Comparison of ENCODE assay signal across 1 cellular context in the genomic region with DNA sequence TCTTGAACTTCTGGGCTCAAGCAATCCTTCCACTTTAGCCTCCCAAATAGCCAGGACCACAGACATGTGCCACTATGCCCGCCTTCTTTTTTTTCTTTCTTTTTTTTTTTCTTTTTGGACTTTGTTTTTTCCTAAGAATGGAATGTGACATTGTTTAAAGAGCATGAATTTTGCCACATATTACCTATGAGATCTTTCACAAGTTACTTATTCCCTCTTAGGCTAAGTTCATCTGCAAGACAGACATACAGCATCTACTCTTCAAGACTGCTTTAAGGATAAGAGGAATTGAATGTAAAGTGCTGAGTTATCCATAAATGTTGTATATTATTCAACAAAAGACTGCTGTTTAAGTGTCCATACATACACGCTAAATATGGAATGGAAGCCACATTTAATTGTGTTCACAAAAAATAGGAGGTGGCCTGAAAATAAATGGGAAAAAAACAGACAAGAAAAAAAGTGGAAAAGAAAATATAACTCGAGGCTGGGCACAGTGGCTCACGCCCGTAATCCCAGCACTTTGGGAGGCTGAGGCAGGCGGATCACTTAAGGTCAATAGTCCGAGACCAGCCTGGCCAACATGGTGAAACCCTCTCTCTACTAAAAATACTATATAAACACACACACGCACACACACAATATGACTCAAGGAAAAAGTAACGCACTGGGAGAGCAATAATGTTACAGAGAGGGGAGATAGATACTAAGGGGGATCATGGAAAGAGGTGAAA.
TF ChIP-seq lines count a peak whose summit lies in the region.

No MANE protein-coding gene starts in this region.

TF ChIP-seq in HepG2, 621 proteins besides CTCF, POLR2A, EP300 and RAD21 (continued from another document and continues in another):
- no peak for TF ChIP-seq MIER2 (CRISPR knock-in tag; IDR thresholded peaks at IDR 0.05)
- TF ChIP-seq, protein P1, sequence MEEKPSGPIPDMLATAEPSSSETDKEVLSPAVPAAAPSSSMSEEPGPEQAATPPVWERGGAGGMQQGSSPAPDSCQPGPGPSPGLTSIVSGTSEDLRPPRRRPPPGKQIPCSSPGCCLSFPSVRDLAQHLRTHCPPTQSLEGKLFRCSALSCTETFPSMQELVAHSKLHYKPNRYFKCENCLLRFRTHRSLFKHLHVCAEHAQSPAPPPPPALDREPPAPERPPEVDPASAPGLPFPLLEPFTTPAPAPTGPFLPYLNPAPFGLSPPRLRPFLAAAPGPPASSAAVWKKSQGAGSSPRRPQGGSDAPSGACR (CRISPR knock-in tag; IDR thresholded peaks at IDR 0.05) = no peak
- no peak for TF ChIP-seq NR1H2 (CRISPR knock-in tag; IDR thresholded peaks at IDR 0.05; ENCODE audit: borderline replicate concordance, low read depth)
- TF ChIP-seq ZBTB8A (CRISPR knock-in tag; IDR thresholded peaks at IDR 0.05; ENCODE audit: borderline replicate concordance, low read depth) = no peak
- no peak for TF ChIP-seq ZIK1 (CRISPR knock-in tag; IDR thresholded peaks at IDR 0.05; ENCODE audit: borderline replicate concordance, low read depth)
- no peak for TF ChIP-seq KDM4B (CRISPR knock-in tag; IDR thresholded peaks at IDR 0.05)
- no peak for TF ChIP-seq KMT2B (CRISPR knock-in tag; IDR thresholded peaks at IDR 0.05)
- TF ChIP-seq, protein P2, sequence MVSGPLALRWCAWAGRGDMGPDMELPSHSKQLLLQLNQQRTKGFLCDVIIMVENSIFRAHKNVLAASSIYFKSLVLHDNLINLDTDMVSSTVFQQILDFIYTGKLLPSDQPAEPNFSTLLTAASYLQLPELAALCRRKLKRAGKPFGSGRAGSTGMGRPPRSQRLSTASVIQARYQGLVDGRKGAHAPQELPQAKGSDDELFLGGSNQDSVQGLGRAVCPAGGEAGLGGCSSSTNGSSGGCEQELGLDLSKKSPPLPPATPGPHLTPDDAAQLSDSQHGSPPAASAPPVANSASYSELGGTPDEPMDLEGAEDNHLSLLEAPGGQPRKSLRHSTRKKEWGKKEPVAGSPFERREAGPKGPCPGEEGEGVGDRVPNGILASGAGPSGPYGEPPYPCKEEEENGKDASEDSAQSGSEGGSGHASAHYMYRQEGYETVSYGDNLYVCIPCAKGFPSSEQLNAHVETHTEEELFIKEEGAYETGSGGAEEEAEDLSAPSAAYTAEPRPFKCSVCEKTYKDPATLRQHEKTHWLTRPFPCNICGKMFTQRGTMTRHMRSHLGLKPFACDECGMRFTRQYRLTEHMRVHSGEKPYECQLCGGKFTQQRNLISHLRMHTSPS (CRISPR knock-in tag; IDR thresholded peaks at IDR 0.05; ENCODE audit: low read depth) = no peak
- TF ChIP-seq PHF21A (CRISPR knock-in tag; IDR thresholded peaks at IDR 0.05) = peak; percentile 35; the same call in 1 of the 2 replicates
- TF ChIP-seq, protein P3, sequence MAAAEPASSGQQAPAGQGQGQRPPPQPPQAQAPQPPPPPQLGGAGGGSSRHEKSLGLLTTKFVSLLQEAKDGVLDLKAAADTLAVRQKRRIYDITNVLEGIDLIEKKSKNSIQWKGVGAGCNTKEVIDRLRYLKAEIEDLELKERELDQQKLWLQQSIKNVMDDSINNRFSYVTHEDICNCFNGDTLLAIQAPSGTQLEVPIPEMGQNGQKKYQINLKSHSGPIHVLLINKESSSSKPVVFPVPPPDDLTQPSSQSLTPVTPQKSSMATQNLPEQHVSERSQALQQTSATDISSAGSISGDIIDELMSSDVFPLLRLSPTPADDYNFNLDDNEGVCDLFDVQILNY (CRISPR knock-in tag; conservative IDR thresholded peaks at IDR 0.05) = no peak
- TF ChIP-seq ZFAT (CRISPR knock-in tag; conservative IDR thresholded peaks at IDR 0.05) = no peak
- no peak for TF ChIP-seq HOXA7 (CRISPR knock-in tag; IDR thresholded peaks at IDR 0.05)
- no peak for TF ChIP-seq ZSCAN25 (CRISPR knock-in tag; IDR thresholded peaks at IDR 0.05)
- TF ChIP-seq ZNF878 (CRISPR knock-in tag; IDR thresholded peaks at IDR 0.05) = no peak
- TF ChIP-seq BHLHE40 (IDR thresholded peaks at IDR 0.05; ENCODE audit: low read length) = no peak
- TF ChIP-seq, protein P4, sequence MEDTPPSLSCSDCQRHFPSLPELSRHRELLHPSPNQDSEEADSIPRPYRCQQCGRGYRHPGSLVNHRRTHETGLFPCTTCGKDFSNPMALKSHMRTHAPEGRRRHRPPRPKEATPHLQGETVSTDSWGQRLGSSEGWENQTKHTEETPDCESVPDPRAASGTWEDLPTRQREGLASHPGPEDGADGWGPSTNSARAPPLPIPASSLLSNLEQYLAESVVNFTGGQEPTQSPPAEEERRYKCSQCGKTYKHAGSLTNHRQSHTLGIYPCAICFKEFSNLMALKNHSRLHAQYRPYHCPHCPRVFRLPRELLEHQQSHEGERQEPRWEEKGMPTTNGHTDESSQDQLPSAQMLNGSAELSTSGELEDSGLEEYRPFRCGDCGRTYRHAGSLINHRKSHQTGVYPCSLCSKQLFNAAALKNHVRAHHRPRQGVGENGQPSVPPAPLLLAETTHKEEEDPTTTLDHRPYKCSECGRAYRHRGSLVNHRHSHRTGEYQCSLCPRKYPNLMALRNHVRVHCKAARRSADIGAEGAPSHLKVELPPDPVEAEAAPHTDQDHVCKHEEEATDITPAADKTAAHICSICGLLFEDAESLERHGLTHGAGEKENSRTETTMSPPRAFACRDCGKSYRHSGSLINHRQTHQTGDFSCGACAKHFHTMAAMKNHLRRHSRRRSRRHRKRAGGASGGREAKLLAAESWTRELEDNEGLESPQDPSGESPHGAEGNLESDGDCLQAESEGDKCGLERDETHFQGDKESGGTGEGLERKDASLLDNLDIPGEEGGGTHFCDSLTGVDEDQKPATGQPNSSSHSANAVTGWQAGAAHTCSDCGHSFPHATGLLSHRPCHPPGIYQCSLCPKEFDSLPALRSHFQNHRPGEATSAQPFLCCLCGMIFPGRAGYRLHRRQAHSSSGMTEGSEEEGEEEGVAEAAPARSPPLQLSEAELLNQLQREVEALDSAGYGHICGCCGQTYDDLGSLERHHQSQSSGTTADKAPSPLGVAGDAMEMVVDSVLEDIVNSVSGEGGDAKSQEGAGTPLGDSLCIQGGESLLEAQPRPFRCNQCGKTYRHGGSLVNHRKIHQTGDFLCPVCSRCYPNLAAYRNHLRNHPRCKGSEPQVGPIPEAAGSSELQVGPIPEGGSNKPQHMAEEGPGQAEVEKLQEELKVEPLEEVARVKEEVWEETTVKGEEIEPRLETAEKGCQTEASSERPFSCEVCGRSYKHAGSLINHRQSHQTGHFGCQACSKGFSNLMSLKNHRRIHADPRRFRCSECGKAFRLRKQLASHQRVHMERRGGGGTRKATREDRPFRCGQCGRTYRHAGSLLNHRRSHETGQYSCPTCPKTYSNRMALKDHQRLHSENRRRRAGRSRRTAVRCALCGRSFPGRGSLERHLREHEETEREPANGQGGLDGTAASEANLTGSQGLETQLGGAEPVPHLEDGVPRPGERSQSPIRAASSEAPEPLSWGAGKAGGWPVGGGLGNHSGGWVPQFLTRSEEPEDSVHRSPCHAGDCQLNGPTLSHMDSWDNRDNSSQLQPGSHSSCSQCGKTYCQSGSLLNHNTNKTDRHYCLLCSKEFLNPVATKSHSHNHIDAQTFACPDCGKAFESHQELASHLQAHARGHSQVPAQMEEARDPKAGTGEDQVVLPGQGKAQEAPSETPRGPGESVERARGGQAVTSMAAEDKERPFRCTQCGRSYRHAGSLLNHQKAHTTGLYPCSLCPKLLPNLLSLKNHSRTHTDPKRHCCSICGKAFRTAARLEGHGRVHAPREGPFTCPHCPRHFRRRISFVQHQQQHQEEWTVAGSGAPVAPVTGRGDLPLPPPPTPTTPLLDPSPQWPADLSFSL (CRISPR knock-in tag; IDR thresholded peaks at IDR 0.05) = no peak
- TF ChIP-seq ZC3H4 (CRISPR knock-in tag; IDR thresholded peaks at IDR 0.05; ENCODE audit: borderline replicate concordance) = no peak
- no peak for TF ChIP-seq SETDB1 (CRISPR knock-in tag; IDR thresholded peaks at IDR 0.05; ENCODE audit: borderline replicate concordance)
- TF ChIP-seq HNRNPL (IDR thresholded peaks at IDR 0.05; ENCODE audit: low read depth, low read length) = no peak
- TF ChIP-seq ELF4 (CRISPR knock-in tag; IDR thresholded peaks at IDR 0.05; ENCODE audit: borderline replicate concordance) = no peak
- TF ChIP-seq PAX8 (CRISPR knock-in tag; IDR thresholded peaks at IDR 0.05; ENCODE audit: borderline replicate concordance) = no peak
- no peak for TF ChIP-seq ZNF547 (CRISPR knock-in tag; IDR thresholded peaks at IDR 0.05)
- TF ChIP-seq SRSF1 (optimal IDR thresholded peaks at IDR 0.05; ENCODE audit: low read depth, low read length) = no peak
- no peak for TF ChIP-seq ZNF615 (CRISPR knock-in tag; IDR thresholded peaks at IDR 0.05; ENCODE audit: borderline replicate concordance)
- TF ChIP-seq, protein P5, sequence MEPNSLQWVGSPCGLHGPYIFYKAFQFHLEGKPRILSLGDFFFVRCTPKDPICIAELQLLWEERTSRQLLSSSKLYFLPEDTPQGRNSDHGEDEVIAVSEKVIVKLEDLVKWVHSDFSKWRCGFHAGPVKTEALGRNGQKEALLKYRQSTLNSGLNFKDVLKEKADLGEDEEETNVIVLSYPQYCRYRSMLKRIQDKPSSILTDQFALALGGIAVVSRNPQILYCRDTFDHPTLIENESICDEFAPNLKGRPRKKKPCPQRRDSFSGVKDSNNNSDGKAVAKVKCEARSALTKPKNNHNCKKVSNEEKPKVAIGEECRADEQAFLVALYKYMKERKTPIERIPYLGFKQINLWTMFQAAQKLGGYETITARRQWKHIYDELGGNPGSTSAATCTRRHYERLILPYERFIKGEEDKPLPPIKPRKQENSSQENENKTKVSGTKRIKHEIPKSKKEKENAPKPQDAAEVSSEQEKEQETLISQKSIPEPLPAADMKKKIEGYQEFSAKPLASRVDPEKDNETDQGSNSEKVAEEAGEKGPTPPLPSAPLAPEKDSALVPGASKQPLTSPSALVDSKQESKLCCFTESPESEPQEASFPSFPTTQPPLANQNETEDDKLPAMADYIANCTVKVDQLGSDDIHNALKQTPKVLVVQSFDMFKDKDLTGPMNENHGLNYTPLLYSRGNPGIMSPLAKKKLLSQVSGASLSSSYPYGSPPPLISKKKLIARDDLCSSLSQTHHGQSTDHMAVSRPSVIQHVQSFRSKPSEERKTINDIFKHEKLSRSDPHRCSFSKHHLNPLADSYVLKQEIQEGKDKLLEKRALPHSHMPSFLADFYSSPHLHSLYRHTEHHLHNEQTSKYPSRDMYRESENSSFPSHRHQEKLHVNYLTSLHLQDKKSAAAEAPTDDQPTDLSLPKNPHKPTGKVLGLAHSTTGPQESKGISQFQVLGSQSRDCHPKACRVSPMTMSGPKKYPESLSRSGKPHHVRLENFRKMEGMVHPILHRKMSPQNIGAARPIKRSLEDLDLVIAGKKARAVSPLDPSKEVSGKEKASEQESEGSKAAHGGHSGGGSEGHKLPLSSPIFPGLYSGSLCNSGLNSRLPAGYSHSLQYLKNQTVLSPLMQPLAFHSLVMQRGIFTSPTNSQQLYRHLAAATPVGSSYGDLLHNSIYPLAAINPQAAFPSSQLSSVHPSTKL (CRISPR knock-in tag; IDR thresholded peaks at IDR 0.05) = peak; percentile 28; the same call in 1 of the 2 replicates
- TF ChIP-seq GATAD2A (CRISPR knock-in tag; IDR thresholded peaks at IDR 0.05) = peak; percentile 41; the same call in 1 of the 2 replicates
- TF ChIP-seq POLR2AphosphoS5 (IDR thresholded peaks at IDR 0.05; ENCODE audit: low read depth, low read length) = peak; percentile 41
- no peak for TF ChIP-seq TMF1 (CRISPR knock-in tag; IDR thresholded peaks at IDR 0.05; ENCODE audit: low read depth)
- TF ChIP-seq ZNF441 (CRISPR knock-in tag; IDR thresholded peaks at IDR 0.05; ENCODE audit: borderline replicate concordance) = 0 out of 2 replicates have a peak, but pooled peaks have one; percentile 31
- TF ChIP-seq KDM5B (CRISPR knock-in tag; IDR thresholded peaks at IDR 0.05; ENCODE audit: borderline replicate concordance) = no peak
- TF ChIP-seq RFXAP (CRISPR knock-in tag; IDR thresholded peaks at IDR 0.05; ENCODE audit: borderline replicate concordance) = no peak
- TF ChIP-seq IKZF4 (CRISPR knock-in tag; IDR thresholded peaks at IDR 0.05; ENCODE audit: borderline replicate concordance, low read depth, not compliant biosample characterization) = no peak
- TF ChIP-seq ZNF224 (CRISPR knock-in tag; IDR thresholded peaks at IDR 0.05) = no peak
- no peak for TF ChIP-seq NBN (conservative IDR thresholded peaks at IDR 0.05)
- TF ChIP-seq, protein P6, sequence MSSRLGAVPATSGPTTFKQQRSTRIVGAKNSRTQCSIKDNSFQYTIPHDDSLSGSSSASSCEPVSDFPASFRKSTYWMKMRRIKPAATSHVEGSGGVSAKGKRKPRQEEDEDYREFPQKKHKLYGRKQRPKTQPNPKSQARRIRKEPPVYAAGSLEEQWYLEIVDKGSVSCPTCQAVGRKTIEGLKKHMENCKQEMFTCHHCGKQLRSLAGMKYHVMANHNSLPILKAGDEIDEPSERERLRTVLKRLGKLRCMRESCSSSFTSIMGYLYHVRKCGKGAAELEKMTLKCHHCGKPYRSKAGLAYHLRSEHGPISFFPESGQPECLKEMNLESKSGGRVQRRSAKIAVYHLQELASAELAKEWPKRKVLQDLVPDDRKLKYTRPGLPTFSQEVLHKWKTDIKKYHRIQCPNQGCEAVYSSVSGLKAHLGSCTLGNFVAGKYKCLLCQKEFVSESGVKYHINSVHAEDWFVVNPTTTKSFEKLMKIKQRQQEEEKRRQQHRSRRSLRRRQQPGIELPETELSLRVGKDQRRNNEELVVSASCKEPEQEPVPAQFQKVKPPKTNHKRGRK (CRISPR knock-in tag; IDR thresholded peaks at IDR 0.05) = no peak
- TF ChIP-seq ZNF557 (CRISPR knock-in tag; IDR thresholded peaks at IDR 0.05) = no peak
- TF ChIP-seq EED (CRISPR knock-in tag; IDR thresholded peaks at IDR 0.05) = no peak
- TF ChIP-seq, protein P7, sequence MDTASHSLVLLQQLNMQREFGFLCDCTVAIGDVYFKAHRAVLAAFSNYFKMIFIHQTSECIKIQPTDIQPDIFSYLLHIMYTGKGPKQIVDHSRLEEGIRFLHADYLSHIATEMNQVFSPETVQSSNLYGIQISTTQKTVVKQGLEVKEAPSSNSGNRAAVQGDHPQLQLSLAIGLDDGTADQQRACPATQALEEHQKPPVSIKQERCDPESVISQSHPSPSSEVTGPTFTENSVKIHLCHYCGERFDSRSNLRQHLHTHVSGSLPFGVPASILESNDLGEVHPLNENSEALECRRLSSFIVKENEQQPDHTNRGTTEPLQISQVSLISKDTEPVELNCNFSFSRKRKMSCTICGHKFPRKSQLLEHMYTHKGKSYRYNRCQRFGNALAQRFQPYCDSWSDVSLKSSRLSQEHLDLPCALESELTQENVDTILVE (CRISPR knock-in tag; IDR thresholded peaks at IDR 0.05) = no peak
